Comparison of ENCODE assay signal across 12 cellular contexts in genomic region chr11:69398529-69399492, GRCh38.
DNase-seq lines count a peak whose midpoint lies in the region; ATAC-seq and TF ChIP-seq lines count a peak whose summit lies in the region.
"Had no signal": no experiment of that assay in that cellular context is flagged by ENCODE, and none has a peak within 500 bp of the region (broad histone marks: within the 10 kb centered on the region; RNA-seq: fewer than 3 reads in every experiment).

No MANE protein-coding gene starts in this region.

- no peak for TF ChIP-seq CTCF in fibroblast of mammary gland (conservative IDR thresholded peaks at IDR 0.05; ENCODE audit: control insufficient read depth, insufficient read depth, low read depth, low read length)

- ATAC-seq in HG02840 (IDR thresholded peaks at IDR 0.05; ENCODE audit: low FRiP score, unreplicated experiment) = no peak
- no peak for ATAC-seq in GM21515 (IDR thresholded peaks at IDR 0.05; ENCODE audit: unreplicated experiment)

- no peak overlapping the region for H3K4me3 ChIP-seq in fibroblast of mammary gland (ENCODE audit: control insufficient read depth, low read depth, low read length)
- H3K4me3 ChIP-seq: prostate gland had no signal

- DNase-seq in H4 (ENCODE audit: low spot score) (peak; percentile 81), SKM-1 treated with dmso at 0.1 percent for 144 hours (lab: John Stamatoyannopoulos, UW; ENCODE audit: unreplicated experiment) (peak; percentile 44), fibroblast of mammary gland (ENCODE audit: low read depth) (peak; percentile 18), retina (peak; percentile 55), inferior parietal cortex (ENCODE audit: extremely low spot score) (no peak), NCI-H146 treated with DMSO at 0.1 percent for 48 hours (lab: John Stamatoyannopoulos, UW; ENCODE audit: unreplicated experiment) (no peak)
- DNase-seq: activated CD4-positive, alpha-beta T cell treated with anti-CD3 and anti-CD28 coated beads for 4 hours; amniotic stem cell; DND-41 had no signal

Comparison
In these comparisons a context has a peak if more than half of its experiments do, and no peak if none do; other contexts are left out.
1. DNase-seq: peak in H4 (single experiment), SKM-1 treated with dmso at 0.1 percent for 144 hours (single experiment), fibroblast of mammary gland (single experiment) and retina (single experiment); none in inferior parietal cortex (single experiment) and NCI-H146 treated with DMSO at 0.1 percent for 48 hours (single experiment).